Comparison of ENCODE assay signal across 8 cellular contexts in genomic region chr19:48618916-48619691, GRCh38. TPM values are rescaled to one million over a fixed set of nuclear protein-coding genes. Genes with fewer than 3 reads are reported as not detected.
DNase-seq lines count a peak whose midpoint lies in the region; ATAC-seq and TF ChIP-seq lines count a peak whose summit lies in the region.

Gene RPL18, minus strand, starts transcription at chr19:48619178. Its CDS starts 35 bp downstream, at chr19:48619143.
A gene with protein sequence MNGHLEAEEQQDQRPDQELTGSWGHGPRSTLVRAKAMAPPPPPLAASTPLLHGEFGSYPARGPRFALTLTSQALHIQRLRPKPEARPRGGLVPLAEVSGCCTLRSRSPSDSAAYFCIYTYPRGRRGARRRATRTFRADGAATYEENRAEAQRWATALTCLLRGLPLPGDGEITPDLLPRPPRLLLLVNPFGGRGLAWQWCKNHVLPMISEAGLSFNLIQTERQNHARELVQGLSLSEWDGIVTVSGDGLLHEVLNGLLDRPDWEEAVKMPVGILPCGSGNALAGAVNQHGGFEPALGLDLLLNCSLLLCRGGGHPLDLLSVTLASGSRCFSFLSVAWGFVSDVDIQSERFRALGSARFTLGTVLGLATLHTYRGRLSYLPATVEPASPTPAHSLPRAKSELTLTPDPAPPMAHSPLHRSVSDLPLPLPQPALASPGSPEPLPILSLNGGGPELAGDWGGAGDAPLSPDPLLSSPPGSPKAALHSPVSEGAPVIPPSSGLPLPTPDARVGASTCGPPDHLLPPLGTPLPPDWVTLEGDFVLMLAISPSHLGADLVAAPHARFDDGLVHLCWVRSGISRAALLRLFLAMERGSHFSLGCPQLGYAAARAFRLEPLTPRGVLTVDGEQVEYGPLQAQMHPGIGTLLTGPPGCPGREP (plus strand): TSS chr19:48619506. CDS start chr19:48620515, 1,009 bp downstream.

- no peaks in the 10 kb centered on the region for H3K9me3 Mint-ChIP-seq in activated naive CD4-positive, alpha-beta T cell treated with anti-CD3 and anti-CD28 coated beads, Interleukin-2, amount 50 U/mL, for 24 hours

- H3K27me3 ChIP-seq in GM06990 (replicated peaks; ENCODE audit: control insufficient read depth, insufficient read depth, low read length): no peaks in the 10 kb centered on the region

- peak within 1 kb of the TSS; percentile 100 for H3K27ac ChIP-seq in temporal lobe (ENCODE audit: low read depth, low read length)

- peaks cover 40% of the 10 kb centered on the region for H3K36me3 Mint-ChIP-seq in activated naive CD4-positive, alpha-beta T cell treated with anti-CD3 and anti-CD28 coated beads, Interleukin-2, amount 50 U/mL, for 24 hours

- peaks cover 45% of the 10 kb centered on the region for H3K4me1 Mint-ChIP-seq in activated naive CD4-positive, alpha-beta T cell treated with anti-CD3 and anti-CD28 coated beads, Interleukin-2, amount 50 U/mL, for 24 hours

- TF ChIP-seq CTCF in GM06990 (IDR thresholded peaks at IDR 0.05; ENCODE audit: insufficient read depth, low read length, poor library complexity, severe bottlenecking): peak; percentile 8

- peaks cover 33% of the 10 kb centered on the region for H3K36me3 ChIP-seq in GM06990 (ENCODE audit: control insufficient read depth, insufficient read depth, low read length)

- H3K4me3 ChIP-seq in GM06990 (replicated peaks; ENCODE audit: low read depth, low read length): peak within 1 kb of the TSS; percentile 77

- ATAC-seq in HG02588 (IDR thresholded peaks at IDR 0.05; ENCODE audit: unreplicated experiment): peak; percentile 80
- ATAC-seq in SK-N-SH treated with all-trans-retinoic acid at 6 μM for 48 hours: peak; percentile 87

- peak within 1 kb of the TSS; percentile 99 for H3K27ac Mint-ChIP-seq in activated naive CD4-positive, alpha-beta T cell treated with anti-CD3 and anti-CD28 coated beads, Interleukin-2, amount 50 U/mL, for 24 hours

- H3K4me3 Mint-ChIP-seq in activated naive CD4-positive, alpha-beta T cell treated with anti-CD3 and anti-CD28 coated beads, Interleukin-2, amount 50 U/mL, for 24 hours: peak within 1 kb of the TSS; percentile 96

- DNase-seq in GM06990 (ENCODE audit: extremely low read depth, insufficient read length): peak; percentile 100
- peak; percentile 96 for DNase-seq in NCI-H1092 (lab: John Stamatoyannopoulos, UW)
- peak; percentile 100 for DNase-seq in globus pallidus (ENCODE audit: low spot score)
- peak; percentile 99 for DNase-seq in occipital lobe (lab: John Stamatoyannopoulos, UW)

- no peaks in the 10 kb centered on the region for H3K27me3 Mint-ChIP-seq in activated naive CD4-positive, alpha-beta T cell treated with anti-CD3 and anti-CD28 coated beads, Interleukin-2, amount 50 U/mL, for 24 hours

TF ChIP-seq in SK-N-SH treated with all-trans-retinoic acid at 6 μM for 48 hours, 23 proteins besides CTCF, POLR2A, EP300 and RAD21:
- TF ChIP-seq TSHZ2 (CRISPR knock-in tag; IDR thresholded peaks at IDR 0.05) (peak; percentile 46; the same call in 1 of the 2 replicates), TCF4 (CRISPR knock-in tag; IDR thresholded peaks at IDR 0.05; ENCODE audit: borderline replicate concordance) (no peak; the same call in 1 of the 2 replicates), RARB (CRISPR knock-in tag; IDR thresholded peaks at IDR 0.05) (no peak; the same call in 1 of the 2 replicates)
TF ChIP-seq in SK-N-SH treated with all-trans-retinoic acid at 6 μM for 48 hours: peak in this region for 1.

RNA-seq across cellular contexts. Expression of gene RPL18, which starts in this region (rescaled TPM):
- total RNA-seq in occipital lobe (1,447 TPM), temporal lobe (903 TPM)

RNA-seq across cellular contexts. Expression of the second gene that starts in this region (rescaled TPM):
- total RNA-seq in occipital lobe (7.2 TPM), temporal lobe (9.6 TPM)

Comparison
In these comparisons a context has a peak if more than half of its experiments do, and no peak if none do; other contexts are left out.
1. Peak in every context shown above with its lines: DNase-seq, ATAC-seq, H3K4me3 ChIP-seq and H3K27ac ChIP-seq.